ENCODE assay signal across 16 cellular contexts in the genomic region with DNA sequence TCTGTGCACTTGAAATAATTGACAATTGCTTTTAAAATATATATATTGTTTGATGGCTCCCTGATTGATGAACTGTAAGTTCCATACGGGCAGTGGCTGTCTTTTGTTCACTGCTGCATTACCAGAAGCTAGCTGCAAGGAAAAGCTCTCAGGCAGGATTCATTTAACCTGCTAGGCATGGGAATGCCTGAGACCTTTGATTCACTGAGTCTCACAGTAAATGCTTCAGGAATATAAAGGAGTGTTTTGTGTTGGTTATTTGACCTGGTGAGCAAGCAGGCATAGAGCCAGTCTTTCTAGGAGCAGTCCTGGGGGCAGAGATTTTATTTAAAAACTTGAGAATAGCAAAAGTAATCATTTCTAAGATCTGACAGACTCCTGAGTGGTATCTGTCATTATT.
"Had no signal": no experiment of that assay in that cellular context is flagged by ENCODE, and none has a peak within 500 bp of the region (broad histone marks: within the 10 kb centered on the region; RNA-seq: fewer than 3 reads in every experiment).

No MANE protein-coding gene starts in this region.

- H3K36me3 ChIP-seq: WERI-Rb-1 had no signal

- H3K9me3 ChIP-seq: psoas muscle had no signal

- H3K4me3 ChIP-seq: psoas muscle had no signal

- H3K27me3 ChIP-seq: foreskin keratinocyte had no signal

- H3K4me1 ChIP-seq: foreskin keratinocyte, psoas muscle had no signal

- H3K27ac ChIP-seq: foreskin keratinocyte, psoas muscle, WERI-Rb-1 had no signal

- DNase-seq: activated CD4-positive, alpha-beta T cell treated with anti-CD3 and anti-CD28 coated beads for 4 hours; activated CD8-positive, alpha-beta memory T cell treated with anti-CD3 and anti-CD28 coated beads, Interleukin-2, amount 50 U/mL, for 4 hours; activated CD8-positive, alpha-beta T cell treated with anti-CD3 and anti-CD28 coated beads for 36 hours; activated gamma-delta T cell treated with Interleukin-2 at 50 U/mL for 16 hours; amniotic stem cell; effector memory CD8-positive, alpha-beta T cell; glutamatergic neuron; hypothalamus; nephron progenitor cell; psoas muscle; stimulated activated CD4-positive, alpha-beta T cell treated with anti-CD3 and anti-CD28 coated beads, Interleukin-1b, Interleukin-23, amount 100 ng/mL, for 48 hours; stimulated activated naive CD8-positive, alpha-beta T cell treated with anti-CD3 and anti-CD28 coated beads, Interleukin-15, amount 100 ng/mL, for 72 hours; T-helper 17 cell; WERI-Rb-1 had no signal

- ATAC-seq: activated CD8-positive, alpha-beta T cell treated with anti-CD3 and anti-CD28 coated beads for 36 hours; effector memory CD8-positive, alpha-beta T cell; foreskin keratinocyte; psoas muscle; sciatic nerve; stimulated activated naive CD8-positive, alpha-beta T cell treated with anti-CD3 and anti-CD28 coated beads, Interleukin-15, amount 100 ng/mL, for 72 hours; T-helper 17 cell had no signal
